8 cellular contexts compared by ENCODE assay signal in genomic region chr14:21525571-21525970, GRCh38. TPM values are rescaled to one million over a fixed set of nuclear protein-coding genes. Genes with fewer than 3 reads are reported as not detected.
DNase-seq lines count a peak whose midpoint lies in the region; ATAC-seq and TF ChIP-seq lines count a peak whose summit lies in the region.

No MANE protein-coding gene starts in this region.

- H3K4me1 Mint-ChIP-seq in CD4-positive, CD25-positive, alpha-beta regulatory T cell: peaks cover 0 to 22% (median 5%) of the 10 kb centered on the region in 4 donors

- no peaks in the 10 kb centered on the region for H3K36me3 Mint-ChIP-seq in CD4-positive, CD25-positive, alpha-beta regulatory T cell

- H3K9me3 Mint-ChIP-seq in CD4-positive, CD25-positive, alpha-beta regulatory T cell: no peaks in the 10 kb centered on the region

- no peak overlapping the region for H2AFZ ChIP-seq in MM.1S (ENCODE audit: low read length)

- no peaks in the 10 kb centered on the region for H3K79me2 ChIP-seq in MM.1S (ENCODE audit: low read length)

- ATAC-seq in CD4-positive, CD25-positive, alpha-beta regulatory T cell (ENCODE audit: low read depth in 2 of 2): no peak
- peak; percentile 43 for ATAC-seq in aorta (ENCODE audit: low FRiP score)
- no peak for ATAC-seq in HG03025 (IDR thresholded peaks at IDR 0.05; ENCODE audit: low FRiP score, unreplicated experiment)
- ATAC-seq in GM21529 (IDR thresholded peaks at IDR 0.05; ENCODE audit: unreplicated experiment): no peak

- no peaks in the 10 kb centered on the region for H4K20me1 ChIP-seq in MM.1S (ENCODE audit: insufficient read depth, low read length)

- H3K36me3 ChIP-seq in CD4-positive, CD25-positive, alpha-beta regulatory T cell (ENCODE audit: control insufficient read depth, insufficient read depth, low read length): no peaks in the 10 kb centered on the region
- no peaks in the 10 kb centered on the region for H3K36me3 ChIP-seq in MM.1S (replicated peaks; ENCODE audit: insufficient read depth, low read length)
- no peaks in the 10 kb centered on the region for H3K36me3 ChIP-seq in aorta (ENCODE audit: control insufficient read depth in 1 of 2, insufficient read depth in 2 of 2, low read length in 1 of 2)

- 24 to 36% methylated on average over 8 to 12 of the region's 12 CpGs for WGBS in aorta, 2 donors

- no peak for DNase-seq in CD4-positive, CD25-positive, alpha-beta regulatory T cell
- DNase-seq in MM.1S: no peak
- peak; percentile 45 for DNase-seq in choroid plexus epithelial cell (ENCODE audit: low read depth)
- DNase-seq in midbrain (lab: John Stamatoyannopoulos, UW): peak; percentile 29
- DNase-seq in aorta: no peak
- no peak for DNase-seq in DMS153 treated with DMSO at 0.1 percent for 48 hours (lab: John Stamatoyannopoulos, UW; ENCODE audit: unreplicated experiment)

- intact Hi-C loops in aorta (cut with DNase I): no loop called here

- no peak overlapping the region for H3K9ac ChIP-seq in MM.1S (ENCODE audit: low read length)

- H3K4me3 ChIP-seq in CD4-positive, CD25-positive, alpha-beta regulatory T cell (ENCODE audit: low read depth, low read length): peak overlapping the region; percentile 19
- H3K4me3 ChIP-seq in MM.1S (ENCODE audit: low read length) (no peak overlapping the region), choroid plexus epithelial cell (ENCODE audit: low read depth, low read length) (peak overlapping the region; percentile 81), aorta (ENCODE audit: low read length in 2 of 2) (peak overlapping the region; percentile 62 to 97)

- peaks cover 11% of the 10 kb centered on the region for H3K4me1 ChIP-seq in CD4-positive, CD25-positive, alpha-beta regulatory T cell (ENCODE audit: control insufficient read depth, insufficient read depth, low read length, poor library complexity, severe bottlenecking)
- H3K4me1 ChIP-seq in MM.1S (ENCODE audit: low read length) (no peaks in the 10 kb centered on the region), aorta (ENCODE audit: control insufficient read depth in 1 of 2, insufficient read depth in 2 of 2, low read length in 2 of 2) (no peaks in the 10 kb centered on the region)

- no peaks in the 10 kb centered on the region for H3K9me3 ChIP-seq in CD4-positive, CD25-positive, alpha-beta regulatory T cell (ENCODE audit: control insufficient read depth in 2 of 2, low read length in 2 of 2)
- H3K9me3 ChIP-seq in MM.1S (replicated peaks; ENCODE audit: insufficient read depth, low read length) (no peaks in the 10 kb centered on the region), aorta (ENCODE audit: control insufficient read depth, low read length) (no peaks in the 10 kb centered on the region)

- 0 out of 2 replicates have a peak overlapping the region, but pooled peaks have one; percentile 54 for H3K4me2 ChIP-seq in MM.1S (ENCODE audit: low read depth, low read length)

- H3K27ac Mint-ChIP-seq in CD4-positive, CD25-positive, alpha-beta regulatory T cell: peak overlapping the region; percentile 32 to 95 (median 61)

- no peaks in the 10 kb centered on the region for H3F3A ChIP-seq in MM.1S (ENCODE audit: insufficient read depth, low read length)

- peaks cover 27% of the 10 kb centered on the region for H3K27me3 Mint-ChIP-seq in CD4-positive, CD25-positive, alpha-beta regulatory T cell

- peak overlapping the region; percentile 29 to 91 (median 88) for H3K4me3 Mint-ChIP-seq in CD4-positive, CD25-positive, alpha-beta regulatory T cell

- TF ChIP-seq CTCF in MM.1S (IDR thresholded peaks at IDR 0.05; ENCODE audit: low read length) (no peak), choroid plexus epithelial cell (conservative IDR thresholded peaks at IDR 0.05; ENCODE audit: low read depth, low read length) (no peak)

- H3K27ac ChIP-seq in CD4-positive, CD25-positive, alpha-beta regulatory T cell (ENCODE audit: insufficient read depth, low read length, poor library complexity, severe bottlenecking): no peak overlapping the region
- H3K27ac ChIP-seq in MM.1S (ENCODE audit: low read length) (no peak overlapping the region), aorta (ENCODE audit: low read depth in 1 of 2, low read length in 2 of 2) (no peak overlapping the region)

- no peaks in the 10 kb centered on the region for H3K27me3 ChIP-seq in CD4-positive, CD25-positive, alpha-beta regulatory T cell (ENCODE audit: control insufficient read depth, insufficient read depth, low read length)
- H3K27me3 ChIP-seq in MM.1S (replicated peaks; ENCODE audit: insufficient read depth, low read length) (no peaks in the 10 kb centered on the region), aorta (ENCODE audit: control insufficient read depth in 1 of 2, insufficient read depth in 2 of 2, low read length in 1 of 2) (no peaks in the 10 kb centered on the region)

- no peaks in the 10 kb centered on the region for H3K9me2 ChIP-seq in MM.1S (replicated peaks; ENCODE audit: insufficient read depth, low read length)

RNA-seq across cellular contexts. Expression of gene SALL2, which starts 0.6 kb away (rescaled TPM):
- total RNA-seq in CD4-positive, CD25-positive, alpha-beta regulatory T cell: 2.8 TPM
- 1 to 10 TPM in 3 of 4 donors, under 1 TPM in 1; 0.73 to 2.1 (median 1.9) TPM for polyA plus RNA-seq in CD4-positive, CD25-positive, alpha-beta regulatory T cell
- 10 to 100 TPM in 1 of 2 donors, 1 to 10 TPM in 1; 9.2 to 12.2 TPM for total RNA-seq in aorta
- 1 to 10 TPM; 4.1 to 7.0 TPM for polyA plus RNA-seq in aorta

RNA-seq across cellular contexts. Expression of gene METTL3, which starts 14.4 kb away (rescaled TPM):
- total RNA-seq in CD4-positive, CD25-positive, alpha-beta regulatory T cell: 59.0 TPM
- 10 to 100 TPM; 20.6 to 32.6 (median 23.9) TPM for polyA plus RNA-seq in CD4-positive, CD25-positive, alpha-beta regulatory T cell
- total RNA-seq in aorta: 10 to 100 TPM; 32.5 to 45.5 TPM
- polyA plus RNA-seq in aorta: 10 to 100 TPM in 1 of 2 donors, 1 to 10 TPM in 1; 8.6 to 48.4 TPM

RNA-seq across cellular contexts. Expression of gene TOX4, which starts 48.6 kb away (rescaled TPM):
- total RNA-seq in CD4-positive, CD25-positive, alpha-beta regulatory T cell: 128 TPM
- polyA plus RNA-seq in CD4-positive, CD25-positive, alpha-beta regulatory T cell: 100 to 1,000 TPM in 1 of 4 donors, 10 to 100 TPM in 3; 90.0 to 114 (median 95.4) TPM
- 10 to 100 TPM; 67.8 to 75.7 TPM for total RNA-seq in aorta
- 10 to 100 TPM; 19.0 to 41.8 TPM for polyA plus RNA-seq in aorta

RNA-seq across cellular contexts. Expression of gene RAB2B, which starts 48.8 kb away (rescaled TPM):
- 32.6 TPM for total RNA-seq in CD4-positive, CD25-positive, alpha-beta regulatory T cell
- 10 to 100 TPM; 12.1 to 19.8 (median 14.8) TPM for polyA plus RNA-seq in CD4-positive, CD25-positive, alpha-beta regulatory T cell
- total RNA-seq in aorta: 10 to 100 TPM; 30.5 to 31.6 TPM
- polyA plus RNA-seq in aorta: 10 to 100 TPM in 1 of 2 donors, 1 to 10 TPM in 1; 8.6 to 21.7 TPM

RNA-seq across cellular contexts. Expression of gene OR10G3, which starts 54.3 kb away (rescaled TPM):
- total RNA-seq in CD4-positive, CD25-positive, alpha-beta regulatory T cell: not detected
- not detected for polyA plus RNA-seq in CD4-positive, CD25-positive, alpha-beta regulatory T cell
- not detected for total RNA-seq in aorta
- polyA plus RNA-seq in aorta: under 1 TPM in 1 of 2 donors, not detected in 1; 0.63 TPM

Comparison
In these comparisons a context has a peak if more than half of its experiments do, and no peak if none do; other contexts are left out.
1. DNase-seq: peak in choroid plexus epithelial cell (single experiment) and midbrain (single experiment); none in CD4-positive, CD25-positive, alpha-beta regulatory T cell (0 of 3), MM.1S (single experiment), aorta (0 of 2) and DMS153 treated with DMSO at 0.1 percent for 48 hours (single experiment).